ENCODE assay signal across 1 cellular context in genomic region chr4:55560096-55560495, GRCh38.
TF ChIP-seq lines count a peak whose summit lies in the region.

No MANE protein-coding gene starts in this region.

TF ChIP-seq in K562, 482 proteins besides CTCF, POLR2A, EP300 and RAD21 (continued from another document):
- TF ChIP-seq ZHX1 (conservative IDR thresholded peaks at IDR 0.05; ENCODE audit: low read length) (no peak), ADNP (tag; IDR thresholded peaks at IDR 0.05) (peak; percentile 87; the same call in 1 of the 2 replicates), ZNF316 (IDR thresholded peaks at IDR 0.05) (no peak), HDAC2 (IDR thresholded peaks at IDR 0.05) (peak; percentile 43; the same call in 1 of the 2 replicates), FOXK2 (conservative IDR thresholded peaks at IDR 0.05 in 1 of 2, IDR thresholded peaks at IDR 0.05 in 1 of 2; ENCODE audit: low read depth in 2 of 2) (no peak), YY1 (IDR thresholded peaks at IDR 0.05; ENCODE audit: borderline replicate concordance in 1 of 3, control insufficient read depth in 1 of 3, extremely low read depth in 1 of 3, insufficient read depth in 3 of 3, insufficient read length in 1 of 3, insufficient replicate concordance in 2 of 3, low read depth in 1 of 3, low read length in 2 of 3) (no peak), CC2D1A (IDR thresholded peaks at IDR 0.05) (peak; percentile 26; the same call in 1 of the 2 replicates)
